19 cellular contexts compared by ENCODE assay signal in genomic region chr12:111287125-111287900, GRCh38.
DNase-seq lines count a peak whose midpoint lies in the region; ATAC-seq, FAIRE-seq and TF ChIP-seq lines count a peak whose summit lies in the region.
"Had no signal": no experiment of that assay in that cellular context is flagged by ENCODE, and none has a peak within 500 bp of the region (broad histone marks: within the 10 kb centered on the region; RNA-seq: fewer than 3 reads in every experiment).

No MANE protein-coding gene starts in this region.

- H3K27me3 ChIP-seq in K562 (ENCODE audit: control insufficient read depth in 2 of 2, insufficient read depth in 2 of 2, low read length in 2 of 2) (peaks cover 23 to 66% of the 10 kb centered on the region in 2 experiments), foreskin keratinocyte (no peaks in the 10 kb centered on the region), breast epithelium (no peaks in the 10 kb centered on the region)
- H3K27me3 ChIP-seq: BE2C had no signal

- H3K4me3 ChIP-seq in K562, result no peak overlapping the region
- no peak overlapping the region for H3K4me3 ChIP-seq in breast epithelium
- H3K4me3 ChIP-seq: GM12878, GM23248, PC-9 had no signal

- no peak for FAIRE-seq in K562 (lab: Jason Lieb, UNC)
- FAIRE-seq: GM12878 had no signal

- H3K27ac Mint-ChIP-seq in activated CD4-positive, alpha-beta memory T cell treated with anti-CD3 and anti-CD28 coated beads, Interleukin-2, amount 10 ng/mL, durations not matched to agents 7 days and 5 days, result no peak overlapping the region
- H3K27ac Mint-ChIP-seq: CD4-positive, alpha-beta T cell; IgD-negative memory B cell had no signal

- TF ChIP-seq CTCF in K562 (IDR thresholded peaks at IDR 0.05 in 2 of 3, conservative IDR thresholded peaks at IDR 0.05 in 1 of 3; ENCODE audit: insufficient read depth in 2 of 3, low read depth in 1 of 3, low read length in 3 of 3), result no peak
- TF ChIP-seq CTCF in foreskin keratinocyte (conservative IDR thresholded peaks at IDR 0.05), result no peak
- no peak for TF ChIP-seq CTCF in breast epithelium (IDR thresholded peaks at IDR 0.05)

- DNase-seq in DMS 273 (lab: John Stamatoyannopoulos, UW; ENCODE audit: unreplicated experiment), result peak; percentile 45
- DNase-seq in DMS 273 treated with DMSO at 0.1 percent for 48 hours (lab: John Stamatoyannopoulos, UW), result no peak
- DNase-seq in NCI-H1105 (lab: John Stamatoyannopoulos, UW), result peak; percentile 85
- DNase-seq in NCI-H2227 treated with DMSO at 0.1 percent for 48 hours (lab: John Stamatoyannopoulos, UW), result peak; percentile 86
- DNase-seq in K562 (ENCODE audit: extremely low read depth in 1 of 4, low spot score in 3 of 4), result no peak
- DNase-seq in activated CD4-positive, alpha-beta memory T cell treated with anti-CD3 and anti-CD28 coated beads, Interleukin-2, amount 10 ng/mL, durations not matched to agents 7 days and 5 days, result no peak
- DNase-seq in foreskin keratinocyte, result no peak
- no peak for DNase-seq in breast epithelium (ENCODE audit: low spot score in 2 of 2)
- DNase-seq: BE2C; CD4-positive, alpha-beta T cell; GDM1; GM23248; HCEC 1CT; NCI-H1694 treated with DMSO at 0.1 percent for 48 hours; NCI-H526 treated with DMSO at 0.1 percent for 48 hours; PC-9 had no signal

- H3K4me1 ChIP-seq in K562 (replicated peaks in 1 of 2; ENCODE audit: control insufficient read depth in 2 of 2, insufficient read depth in 2 of 2, low read length in 2 of 2) (0 out of 5 replicates have a peak, but pooled peaks cover 0 to 3% of the 10 kb centered on the region in 2 experiments), foreskin keratinocyte (no peaks in the 10 kb centered on the region), breast epithelium (no peaks in the 10 kb centered on the region)
- H3K4me1 ChIP-seq: BE2C had no signal

- no peak overlapping the region for H3K4me3 Mint-ChIP-seq in activated CD4-positive, alpha-beta memory T cell treated with anti-CD3 and anti-CD28 coated beads, Interleukin-2, amount 10 ng/mL, durations not matched to agents 7 days and 5 days
- H3K4me3 Mint-ChIP-seq: CD4-positive, alpha-beta T cell; IgD-negative memory B cell had no signal

- ATAC-seq in K562 (no peak; the same call in 2 of the 3 replicates), foreskin keratinocyte (no peak)
- ATAC-seq: GM12878 had no signal

- H3K9ac ChIP-seq in K562 (ENCODE audit: insufficient read depth in 1 of 2, low read depth in 2 of 2, low read length in 2 of 2), result no peak overlapping the region
- H3K9ac ChIP-seq: GM23248 had no signal

- H3K9me1 ChIP-seq in K562 (ENCODE audit: control insufficient read depth, insufficient read depth, low read length), result no peaks in the 10 kb centered on the region

- no peaks in the 10 kb centered on the region for H3K9me3 ChIP-seq in K562 (replicated peaks; ENCODE audit: control insufficient read depth, insufficient read depth, low read depth, low read length)
- no peaks in the 10 kb centered on the region for H3K9me3 ChIP-seq in breast epithelium

- no peaks in the 10 kb centered on the region for H3K9me3 Mint-ChIP-seq in activated CD4-positive, alpha-beta memory T cell treated with anti-CD3 and anti-CD28 coated beads, Interleukin-2, amount 10 ng/mL, durations not matched to agents 7 days and 5 days

- BruUV-seq in K562 (replicated peaks; lab: Mats Ljungman, UMichigan), result no TSS peak

- TF ChIP-seq RAD21 in K562 (CRISPR knock-in tag; conservative IDR thresholded peaks at IDR 0.05 in 1 of 2, IDR thresholded peaks at IDR 0.05 in 1 of 2), result no peak

- H3K36me3 ChIP-seq in K562 (ENCODE audit: control insufficient read depth, insufficient read depth, low read length) (no peaks in the 10 kb centered on the region), breast epithelium (no peaks in the 10 kb centered on the region)
- H3K36me3 ChIP-seq: BE2C had no signal

- 1% methylated on average over 32 of the region's 34 CpGs for WGBS in K562 (ENCODE audit: insufficient coverage, low coverage, missing lambda C conversion rate)

- H3K27me3 Mint-ChIP-seq in activated CD4-positive, alpha-beta memory T cell treated with anti-CD3 and anti-CD28 coated beads, Interleukin-2, amount 10 ng/mL, durations not matched to agents 7 days and 5 days, result no peaks in the 10 kb centered on the region

- intact Hi-C loops in K562 (cut with micrococcal nuclease) (no loop called here), breast epithelium (cut with DNase I; ENCODE audit: low total_unique reads) (no loop called here)

- H2AFZ ChIP-seq in K562 (ENCODE audit: low read depth, low read length), result no peak overlapping the region
- H2AFZ ChIP-seq: GM23248, PC-9 had no signal

- in situ Hi-C loops in K562 (cut with MboI), result no loop called here

- no peaks in the 10 kb centered on the region for H3K4me1 Mint-ChIP-seq in activated CD4-positive, alpha-beta memory T cell treated with anti-CD3 and anti-CD28 coated beads, Interleukin-2, amount 10 ng/mL, durations not matched to agents 7 days and 5 days

- no peaks in the 10 kb centered on the region for H4K20me1 ChIP-seq in K562 (replicated peaks; ENCODE audit: control insufficient read depth, insufficient read depth, low read length)

- no peak for TF ChIP-seq EP300 in K562 (IDR thresholded peaks at IDR 0.05; ENCODE audit: low read length)

- CTCF ChIA-PET in K562 (lab: Yijun Ruan, JAX; ENCODE audit: low intra/inter-chr PET ratio), result no interaction called here
- CTCF ChIA-PET in activated CD4-positive, alpha-beta memory T cell treated with anti-CD3 and anti-CD28 coated beads, Interleukin-2, amount 10 ng/mL, durations not matched to agents 7 days and 5 days (lab: Charles Lee), result interaction anchor here (0.6 to 0.8 kb wide), 2 partner anchors 12 to 16 kb away, joined by 3 to 5 read pairs; no protein-coding TSS in a partner anchor

- TF ChIP-seq POLR2A in K562 (conservative IDR thresholded peaks at IDR 0.05) (no peak), breast epithelium (IDR thresholded peaks at IDR 0.05) (no peak)

- no peaks in the 10 kb centered on the region for H3K79me2 ChIP-seq in K562 (ENCODE audit: control insufficient read depth, insufficient read depth, low read length)

- POLR2A ChIA-PET in K562 (lab: Yijun Ruan, JAX), result no interaction called here
- POLR2A ChIA-PET in activated CD4-positive, alpha-beta memory T cell treated with anti-CD3 and anti-CD28 coated beads, Interleukin-2, amount 10 ng/mL, durations not matched to agents 7 days and 5 days (lab: Charles Lee), result no interaction called here

- no peaks in the 10 kb centered on the region for H3K36me3 Mint-ChIP-seq in activated CD4-positive, alpha-beta memory T cell treated with anti-CD3 and anti-CD28 coated beads, Interleukin-2, amount 10 ng/mL, durations not matched to agents 7 days and 5 days (ENCODE audit: low read depth)
- H3K36me3 Mint-ChIP-seq: IgD-negative memory B cell had no signal

- no peak overlapping the region for H3K27ac ChIP-seq in K562 (ENCODE audit: extremely low read depth, low read depth, low read length)
- no peak overlapping the region for H3K27ac ChIP-seq in foreskin keratinocyte
- no peak overlapping the region for H3K27ac ChIP-seq in breast epithelium
- H3K27ac ChIP-seq: 22Rv1, GM23248, PC-9 had no signal

- no peak overlapping the region for H3K4me2 ChIP-seq in K562 (ENCODE audit: insufficient read depth, low read length)
- H3K4me2 ChIP-seq: PC-9 had no signal

TF ChIP-seq in K562, 482 proteins besides CTCF, POLR2A, EP300 and RAD21:
- TF ChIP-seq MEIS2 (IDR thresholded peaks at IDR 0.05; ENCODE audit: partially characterized antibody), result peak; percentile 9
- TF ChIP-seq RBM22 (IDR thresholded peaks at IDR 0.05; ENCODE audit: low read depth, low read length, poor library complexity, severe bottlenecking), result no peak
- peak in 1 of 2 experiments; percentile 19; a peak in 1 of 4 replicates for TF ChIP-seq NRF1 (conservative IDR thresholded peaks at IDR 0.05 in 1 of 2, IDR thresholded peaks at IDR 0.05 in 1 of 2)

Comparison
In these comparisons a context has a peak if more than half of its experiments do, and no peak if none do; other contexts are left out.
1. DNase-seq: peak in DMS 273 (single experiment), NCI-H1105 (single experiment) and NCI-H2227 treated with DMSO at 0.1 percent for 48 hours (single experiment); none in DMS 273 treated with DMSO at 0.1 percent for 48 hours (single experiment), K562 (0 of 4), activated CD4-positive, alpha-beta memory T cell treated with anti-CD3 and anti-CD28 coated beads, Interleukin-2, amount 10 ng/mL, durations not matched to agents 7 days and 5 days (single experiment), foreskin keratinocyte (0 of 2) and breast epithelium (0 of 2).